Comparison of ENCODE assay signal across 22 cellular contexts in genomic region chr17:13534946-13535345, GRCh38.
"Had no signal": no experiment of that assay in that cellular context is flagged by ENCODE, and none has a peak within 500 bp of the region (broad histone marks: within the 10 kb centered on the region; RNA-seq: fewer than 3 reads in every experiment).

No MANE protein-coding gene starts in this region.

- H3K9me3 ChIP-seq: colonic mucosa, gastrocnemius medialis had no signal

- DNase-seq: colonic mucosa; cortex of kidney; dermis blood vessel endothelial cell; dorsolateral prefrontal cortex; effector CD4-positive, alpha-beta T cell; effector CD8-positive, alpha-beta T cell; effector memory CD4-positive, alpha-beta T cell; effector memory CD8-positive, alpha-beta T cell; erythroblast; esophagus squamous epithelium; foreskin fibroblast; foreskin keratinocyte; foreskin melanocyte; gastrocnemius medialis; glutamatergic neuron; head of caudate nucleus; heart left ventricle; heart right ventricle had no signal

- H3K27ac ChIP-seq: colonic mucosa, coronary artery, dorsolateral prefrontal cortex, epithelial cell of prostate, esophagus muscularis mucosa, esophagus squamous epithelium, foreskin keratinocyte, gastrocnemius medialis, gastroesophageal sphincter, heart left ventricle, heart right ventricle had no signal

- H3K4me3 ChIP-seq: colonic mucosa, coronary artery, dorsolateral prefrontal cortex, esophagus muscularis mucosa, esophagus squamous epithelium, gastrocnemius medialis, gastroesophageal sphincter, heart left ventricle, heart right ventricle had no signal

- H3K4me1 ChIP-seq: colonic mucosa, esophagus muscularis mucosa, esophagus squamous epithelium, foreskin keratinocyte, gastrocnemius medialis, gastroesophageal sphincter, heart left ventricle, heart right ventricle had no signal

- H3K36me3 ChIP-seq: colonic mucosa, esophagus muscularis mucosa, esophagus squamous epithelium, gastrocnemius medialis, gastroesophageal sphincter, heart left ventricle, heart right ventricle had no signal
